In genomic region chr15:39504812-39505211, GRCh38 we compare ENCODE assay signal across 17 cellular contexts.
DNase-seq lines count a peak whose midpoint lies in the region; ATAC-seq and TF ChIP-seq lines count a peak whose summit lies in the region.
"Had no signal": no experiment of that assay in that cellular context is flagged by ENCODE, and none has a peak within 500 bp of the region (broad histone marks: within the 10 kb centered on the region; RNA-seq: fewer than 3 reads in every experiment).

No MANE protein-coding gene starts in this region.

- H3K36me3 ChIP-seq in ACC112 (ENCODE audit: insufficient read depth, low read length) (no peaks in the 10 kb centered on the region), brain microvascular endothelial cell (replicated peaks) (no peaks in the 10 kb centered on the region), gastroesophageal sphincter (no peaks in the 10 kb centered on the region)
- H3K36me3 ChIP-seq: neutrophil had no signal

- H3K4me3 Mint-ChIP-seq in HFFc6: peak overlapping the region; percentile 6; the same call in 1 of the 2 replicates
- no peak overlapping the region for H3K4me3 Mint-ChIP-seq in activated CD4-positive, alpha-beta memory T cell treated with anti-CD3 and anti-CD28 coated beads, Interleukin-2, amount 10 ng/mL, durations not matched to agents 7 days and 5 days
- H3K4me3 Mint-ChIP-seq in activated CD8-positive, alpha-beta T cell treated with anti-CD3 and anti-CD28 coated beads, Interleukin-2, amount 10 ng/mL, durations not matched to agents 7 days and 5 days: no peak overlapping the region
- H3K4me3 Mint-ChIP-seq: activated B cell treated with CpG ODN at 0.5 μM for 24 hours had no signal

- no peak for TF ChIP-seq EP300 in gastroesophageal sphincter (IDR thresholded peaks at IDR 0.05)

- H3K27ac Mint-ChIP-seq in HFFc6: peak overlapping the region; percentile 80
- H3K27ac Mint-ChIP-seq in activated CD4-positive, alpha-beta memory T cell treated with anti-CD3 and anti-CD28 coated beads, Interleukin-2, amount 10 ng/mL, durations not matched to agents 7 days and 5 days: no peak overlapping the region
- H3K27ac Mint-ChIP-seq in activated CD8-positive, alpha-beta T cell treated with anti-CD3 and anti-CD28 coated beads, Interleukin-2, amount 10 ng/mL, durations not matched to agents 7 days and 5 days: no peak overlapping the region
- H3K27ac Mint-ChIP-seq: activated B cell treated with CpG ODN at 0.5 μM for 24 hours had no signal

- H3K4me1 Mint-ChIP-seq in HFFc6 (ENCODE audit: low read depth): peaks cover 76% of the 10 kb centered on the region
- H3K4me1 Mint-ChIP-seq in activated CD4-positive, alpha-beta memory T cell treated with anti-CD3 and anti-CD28 coated beads, Interleukin-2, amount 10 ng/mL, durations not matched to agents 7 days and 5 days: peaks cover 19% of the 10 kb centered on the region
- H3K4me1 Mint-ChIP-seq in activated CD8-positive, alpha-beta T cell treated with anti-CD3 and anti-CD28 coated beads, Interleukin-2, amount 10 ng/mL, durations not matched to agents 7 days and 5 days (ENCODE audit: low read depth): no peaks in the 10 kb centered on the region
- H3K4me1 Mint-ChIP-seq: activated B cell treated with CpG ODN at 0.5 μM for 24 hours had no signal

- CTCF ChIA-PET in activated CD4-positive, alpha-beta memory T cell treated with anti-CD3 and anti-CD28 coated beads, Interleukin-2, amount 10 ng/mL, durations not matched to agents 7 days and 5 days (lab: Charles Lee): no interaction called here
- CTCF ChIA-PET in activated CD8-positive, alpha-beta T cell treated with anti-CD3 and anti-CD28 coated beads, Interleukin-2, amount 10 ng/mL, durations not matched to agents 7 days and 5 days (lab: Charles Lee): interaction anchor here (1.2 kb wide), 1 partner anchor 75 kb away, joined by 3 read pairs; no protein-coding TSS in a partner anchor

- no peak overlapping the region for H3K4me3 ChIP-seq in ACC112 (ENCODE audit: low read depth, low read length)
- no peak overlapping the region for H3K4me3 ChIP-seq in brain microvascular endothelial cell (ENCODE audit: low read depth, low read length)
- no peak overlapping the region for H3K4me3 ChIP-seq in gastroesophageal sphincter

- in situ Hi-C loops in brain microvascular endothelial cell (cut with HindIII; ENCODE audit: low pct_ligation_motif_present, low sequenced_read_pairs): no loop called here

- DNase-seq in HFFc6 (peak; percentile 76), brain microvascular endothelial cell (peak; percentile 81), MV-4-11 (lab: John Stamatoyannopoulos, UW) (no peak)
- no peak for DNase-seq in activated CD4-positive, alpha-beta memory T cell treated with anti-CD3 and anti-CD28 coated beads, Interleukin-2, amount 10 ng/mL, durations not matched to agents 7 days and 5 days
- no peak for DNase-seq in activated CD8-positive, alpha-beta T cell treated with anti-CD3 and anti-CD28 coated beads, Interleukin-2, amount 10 ng/mL, durations not matched to agents 7 days and 5 days
- DNase-seq: activated B cell treated with CpG ODN at 0.5 μM for 24 hours; activated naive CD4-positive, alpha-beta T cell treated with anti-CD3 and anti-CD28 coated beads, Interleukin-2, amount 50 U/mL, for 16 hours; erythroblast; NCI-H1694 treated with DMSO at 0.1 percent for 48 hours; NCI-H524 treated with DMSO at 0.1 percent for 48 hours; stimulated activated naive CD4-positive, alpha-beta T cell; SW 1271 had no signal

- H3K27ac ChIP-seq in ACC112 (ENCODE audit: low read depth, low read length) (peak overlapping the region; percentile 25; the same call in 1 of the 2 replicates), brain microvascular endothelial cell (peak overlapping the region; percentile 77), gastroesophageal sphincter (peak overlapping the region in 3 of 4 donors; percentile 31 to 64 (median 59))
- H3K27ac ChIP-seq: neutrophil had no signal

- no peak for TF ChIP-seq POLR2A in gastroesophageal sphincter (IDR thresholded peaks at IDR 0.05)

- no peaks in the 10 kb centered on the region for H3K9me3 ChIP-seq in gastroesophageal sphincter
- H3K9me3 ChIP-seq: neutrophil had no signal

- peak; percentile 29 for ATAC-seq in gastroesophageal sphincter
- no peak for ATAC-seq in GM21529 (IDR thresholded peaks at IDR 0.05; ENCODE audit: unreplicated experiment)
- no peak for ATAC-seq in activated CD8-positive, alpha-beta T cell treated with anti-CD3 and anti-CD28 coated beads, Interleukin-2, amount 10 ng/mL, durations not matched to agents 7 days and 5 days
- ATAC-seq: HCT116 had no signal

- H3K27me3 ChIP-seq in ACC112 (ENCODE audit: insufficient read depth, low read length): no peaks in the 10 kb centered on the region
- H3K27me3 ChIP-seq in brain microvascular endothelial cell (replicated peaks): no peaks in the 10 kb centered on the region
- H3K27me3 ChIP-seq in gastroesophageal sphincter: no peaks in the 10 kb centered on the region

- H3K4me1 ChIP-seq in ACC112 (ENCODE audit: control insufficient read depth, insufficient read depth, low read length, unreplicated experiment) (peaks cover 11% of the 10 kb centered on the region), gastroesophageal sphincter (peaks cover 3 to 36% (median 9%) of the 10 kb centered on the region in 3 donors)

- TF ChIP-seq CTCF in HFFc6 (IDR thresholded peaks at IDR 0.05) (no peak), brain microvascular endothelial cell (IDR thresholded peaks at IDR 0.05; ENCODE audit: low read depth, low read length, missing control alignments) (no peak), gastroesophageal sphincter (IDR thresholded peaks at IDR 0.05) (no peak)

- no peaks in the 10 kb centered on the region; the same call in 1 of the 2 replicates for H3K27me3 Mint-ChIP-seq in HFFc6 (ENCODE audit: insufficient read depth)
- H3K27me3 Mint-ChIP-seq in activated CD4-positive, alpha-beta memory T cell treated with anti-CD3 and anti-CD28 coated beads, Interleukin-2, amount 10 ng/mL, durations not matched to agents 7 days and 5 days: peaks cover 7% of the 10 kb centered on the region
- peaks cover 7% of the 10 kb centered on the region for H3K27me3 Mint-ChIP-seq in activated CD8-positive, alpha-beta T cell treated with anti-CD3 and anti-CD28 coated beads, Interleukin-2, amount 10 ng/mL, durations not matched to agents 7 days and 5 days (ENCODE audit: low read depth)

- no peaks in the 10 kb centered on the region for H3K9me3 Mint-ChIP-seq in HFFc6
- H3K9me3 Mint-ChIP-seq in activated CD4-positive, alpha-beta memory T cell treated with anti-CD3 and anti-CD28 coated beads, Interleukin-2, amount 10 ng/mL, durations not matched to agents 7 days and 5 days: no peaks in the 10 kb centered on the region
- H3K9me3 Mint-ChIP-seq in activated CD8-positive, alpha-beta T cell treated with anti-CD3 and anti-CD28 coated beads, Interleukin-2, amount 10 ng/mL, durations not matched to agents 7 days and 5 days (ENCODE audit: insufficient read depth): no peaks in the 10 kb centered on the region
- H3K9me3 Mint-ChIP-seq: activated B cell treated with CpG ODN at 0.5 μM for 24 hours had no signal

- H3K79me2 ChIP-seq in ACC112 (ENCODE audit: control insufficient read depth, insufficient read depth, low read length, unreplicated experiment): no peaks in the 10 kb centered on the region

- POLR2A ChIA-PET in activated CD4-positive, alpha-beta memory T cell treated with anti-CD3 and anti-CD28 coated beads, Interleukin-2, amount 10 ng/mL, durations not matched to agents 7 days and 5 days (lab: Charles Lee): no interaction called here
- POLR2A ChIA-PET in activated CD8-positive, alpha-beta T cell treated with anti-CD3 and anti-CD28 coated beads, Interleukin-2, amount 10 ng/mL, durations not matched to agents 7 days and 5 days (lab: Charles Lee): no interaction called here

- H2AFZ ChIP-seq in ACC112 (ENCODE audit: low read length, unreplicated experiment): no peak overlapping the region

- H3K36me3 Mint-ChIP-seq in HFFc6 (ENCODE audit: low read depth): no peaks in the 10 kb centered on the region
- no peaks in the 10 kb centered on the region for H3K36me3 Mint-ChIP-seq in activated CD4-positive, alpha-beta memory T cell treated with anti-CD3 and anti-CD28 coated beads, Interleukin-2, amount 10 ng/mL, durations not matched to agents 7 days and 5 days (ENCODE audit: low read depth)
- H3K36me3 Mint-ChIP-seq in activated CD8-positive, alpha-beta T cell treated with anti-CD3 and anti-CD28 coated beads, Interleukin-2, amount 10 ng/mL, durations not matched to agents 7 days and 5 days (ENCODE audit: low read depth): no peaks in the 10 kb centered on the region

- 9 to 22% methylated on average over 1 of the region's 1 CpG for WGBS in gastroesophageal sphincter (ENCODE audit: low coverage in 1 of 2), 2 donors

Comparison
In these comparisons a context has a peak if more than half of its experiments do, and no peak if none do; other contexts are left out.
1. H3K27ac ChIP-seq: peak in every context shown above with its lines; median percentile 77 in brain microvascular endothelial cell; 59 in gastroesophageal sphincter; 25 in ACC112.
2. DNase-seq: peak in HFFc6 (single experiment) and brain microvascular endothelial cell (single experiment); none in activated CD4-positive, alpha-beta memory T cell treated with anti-CD3 and anti-CD28 coated beads, Interleukin-2, amount 10 ng/mL, durations not matched to agents 7 days and 5 days (single experiment), MV-4-11 (single experiment) and activated CD8-positive, alpha-beta T cell treated with anti-CD3 and anti-CD28 coated beads, Interleukin-2, amount 10 ng/mL, durations not matched to agents 7 days and 5 days (single experiment).